In genomic region chr20:45998761-45999160, GRCh38 we compare ENCODE assay signal across 12 cellular contexts. TPM values are rescaled to one million over a fixed set of nuclear protein-coding genes. Genes with fewer than 3 reads are reported as not detected.
DNase-seq lines count a peak whose midpoint lies in the region; ATAC-seq, FAIRE-seq and TF ChIP-seq lines count a peak whose summit lies in the region.
"Had no signal": no experiment of that assay in that cellular context is flagged by ENCODE, and none has a peak within 500 bp of the region (broad histone marks: within the 10 kb centered on the region; RNA-seq: fewer than 3 reads in every experiment).

No MANE protein-coding gene starts in this region.

- H3K27ac Mint-ChIP-seq in T-helper 1 cell treated with Interleukin-12 subunit alpha and Interleukin-12 subunit beta and Interleukin-4 antibody, amounts not matched to agents 30 μg/mL and 1 μg/mL, for 36 hours = peak overlapping the region; percentile 49
- H3K27ac Mint-ChIP-seq: nephron had no signal

- H3K4me3 ChIP-seq in kidney (ENCODE audit: low read length in 2 of 2) = no peak overlapping the region
- H3K4me3 ChIP-seq in mesenchymal stem cell (ENCODE audit: insufficient read depth in 1 of 2, low read depth in 1 of 2, low read length in 2 of 2) = no peak overlapping the region

- H2BK5ac ChIP-seq in mesenchymal stem cell (ENCODE audit: low read depth, low read length, poor library complexity, severe bottlenecking) = no peak overlapping the region

- H3K4me1 ChIP-seq in kidney (ENCODE audit: control insufficient read depth in 1 of 2, insufficient read depth in 1 of 2, low read depth in 1 of 2, low read length in 2 of 2) (no peaks in the 10 kb centered on the region), mesenchymal stem cell (ENCODE audit: control insufficient read depth, insufficient read depth, low read depth, low read length) (no peaks in the 10 kb centered on the region)

- no peak overlapping the region for H3K9ac ChIP-seq in kidney (ENCODE audit: low read length in 2 of 2)
- no peak overlapping the region for H3K9ac ChIP-seq in mesenchymal stem cell (ENCODE audit: low read length)

- peaks cover 49% of the 10 kb centered on the region for H3K4me1 Mint-ChIP-seq in T-helper 1 cell treated with Interleukin-12 subunit alpha and Interleukin-12 subunit beta and Interleukin-4 antibody, amounts not matched to agents 30 μg/mL and 1 μg/mL, for 36 hours (ENCODE audit: low read depth)
- H3K4me1 Mint-ChIP-seq: nephron had no signal

- H2AK5ac ChIP-seq in mesenchymal stem cell (ENCODE audit: low read length, severe bottlenecking) = no peak overlapping the region

- H3K27ac ChIP-seq in kidney (ENCODE audit: low read depth in 2 of 2, low read length in 2 of 2) (no peak overlapping the region), mesenchymal stem cell (ENCODE audit: low read length, poor library complexity, severe bottlenecking) (no peak overlapping the region)
- H3K27ac ChIP-seq: RWPE1 had no signal

- H3K18ac ChIP-seq in mesenchymal stem cell (ENCODE audit: low read depth in 1 of 2, low read length in 2 of 2) = no peak overlapping the region

- no peak overlapping the region for H4K91ac ChIP-seq in mesenchymal stem cell (ENCODE audit: low read length)

- H3K4me2 ChIP-seq in mesenchymal stem cell (ENCODE audit: low read length, poor library complexity, severe bottlenecking) = no peak overlapping the region

- H2BK12ac ChIP-seq in mesenchymal stem cell (ENCODE audit: low read length in 2 of 2) = no peak overlapping the region

- intact Hi-C loops in kidney (cut with DNase I) = no loop called here

- H2AFZ ChIP-seq in mesenchymal stem cell (ENCODE audit: low read depth, low read length) = no peak overlapping the region

- H3K27me3 Mint-ChIP-seq in T-helper 1 cell treated with Interleukin-12 subunit alpha and Interleukin-12 subunit beta and Interleukin-4 antibody, amounts not matched to agents 30 μg/mL and 1 μg/mL, for 36 hours (ENCODE audit: low read depth) = peaks cover 15% of the 10 kb centered on the region

- no peaks in the 10 kb centered on the region for H3K36me3 ChIP-seq in kidney (ENCODE audit: control insufficient read depth in 1 of 2, insufficient read depth in 2 of 2, low read length in 2 of 2)
- no peaks in the 10 kb centered on the region for H3K36me3 ChIP-seq in mesenchymal stem cell (ENCODE audit: control insufficient read depth in 1 of 2, insufficient read depth in 2 of 2, low read depth in 1 of 2, low read length in 2 of 2)

- no peak for FAIRE-seq in kidney (lab: Jason Lieb, UNC)

- H3K14ac ChIP-seq in mesenchymal stem cell (ENCODE audit: low read length in 2 of 2) = no peak overlapping the region

- H3K79me1 ChIP-seq in mesenchymal stem cell (replicated peaks; ENCODE audit: low read length, poor library complexity, severe bottlenecking) = no peaks in the 10 kb centered on the region

- peaks cover 55 to 63% of the 10 kb centered on the region in 2 experiments for H3K27me3 ChIP-seq in mesenchymal stem cell (ENCODE audit: control insufficient read depth in 1 of 2, insufficient read depth in 1 of 2, low read length in 2 of 2)

- peak overlapping the region; percentile 21 for H3K4me3 Mint-ChIP-seq in T-helper 1 cell treated with Interleukin-12 subunit alpha and Interleukin-12 subunit beta and Interleukin-4 antibody, amounts not matched to agents 30 μg/mL and 1 μg/mL, for 36 hours
- H3K4me3 Mint-ChIP-seq: nephron had no signal

- TF ChIP-seq CTCF in kidney (IDR thresholded peaks at IDR 0.05; ENCODE audit: borderline replicate concordance, extremely low read depth, insufficient read depth) = no peak

- H2BK120ac ChIP-seq in mesenchymal stem cell (ENCODE audit: low read depth, low read length) = no peak overlapping the region

- H4K8ac ChIP-seq in mesenchymal stem cell (ENCODE audit: low read length) = no peak overlapping the region

- no peak overlapping the region for H3K4ac ChIP-seq in mesenchymal stem cell (ENCODE audit: low read depth in 1 of 2, low read length in 2 of 2)

- DNase-seq in Ammon's horn (ENCODE audit: low spot score) (peak; percentile 69), GDM1 (lab: John Stamatoyannopoulos, UW) (peak; percentile 75), kidney (peak; percentile 31), NCI-H187 (lab: John Stamatoyannopoulos, UW) (no peak), mesenchymal stem cell (no peak)
- DNase-seq: activated CD4-positive, alpha-beta T cell treated with anti-CD3 and anti-CD28 coated beads, Interleukin-2, amount 50 U/mL, for 1 hour; erythroblast had no signal

- H3K23ac ChIP-seq in mesenchymal stem cell (ENCODE audit: low read length in 2 of 2) = no peak overlapping the region

- 70% methylated on average over 4 of the region's 4 CpGs for WGBS in mesenchymal stem cell

- H3K9me3 ChIP-seq in kidney (ENCODE audit: control insufficient read depth in 1 of 2, low read length in 2 of 2) (no peaks in the 10 kb centered on the region), mesenchymal stem cell (ENCODE audit: control insufficient read depth, low read length) (no peaks in the 10 kb centered on the region)

- no peak overlapping the region for H2BK15ac ChIP-seq in mesenchymal stem cell (ENCODE audit: low read depth, poor library complexity, severe bottlenecking)

- no peaks in the 10 kb centered on the region for H3K9me3 Mint-ChIP-seq in T-helper 1 cell treated with Interleukin-12 subunit alpha and Interleukin-12 subunit beta and Interleukin-4 antibody, amounts not matched to agents 30 μg/mL and 1 μg/mL, for 36 hours
- H3K9me3 Mint-ChIP-seq: nephron had no signal

- H3K36me3 Mint-ChIP-seq in T-helper 1 cell treated with Interleukin-12 subunit alpha and Interleukin-12 subunit beta and Interleukin-4 antibody, amounts not matched to agents 30 μg/mL and 1 μg/mL, for 36 hours (ENCODE audit: low read depth) = peaks cover 5% of the 10 kb centered on the region

- ATAC-seq in HG02642 (IDR thresholded peaks at IDR 0.05; ENCODE audit: poor library complexity, unreplicated experiment) (no peak), HG02938 (IDR thresholded peaks at IDR 0.05; ENCODE audit: unreplicated experiment) (no peak)

RNA-seq across cellular contexts. Expression of gene MMP9, which starts 9.9 kb away (rescaled TPM):
- total RNA-seq in kidney = 6.6 TPM
- not detected for polyA plus RNA-seq in kidney (ENCODE audit: insufficient read depth, low read depth, low replicate concordance)
- polyA plus RNA-seq in mesenchymal stem cell (2013, experiment 1 of 2) = not detected
- not detected for polyA plus RNA-seq in mesenchymal stem cell (2013, experiment 2 of 2)

RNA-seq across cellular contexts. Expression of gene ZNF335, which starts 26.8 kb away (rescaled TPM):
- total RNA-seq in kidney = 22.3 TPM
- polyA plus RNA-seq in kidney (ENCODE audit: insufficient read depth, low read depth, low replicate concordance) = 5.7 TPM
- polyA plus RNA-seq in mesenchymal stem cell (2013, experiment 1 of 2) = 9.5 TPM
- 9.3 TPM for polyA plus RNA-seq in mesenchymal stem cell (2013, experiment 2 of 2)

RNA-seq across cellular contexts. Expression of gene SLC12A5, which starts 30.3 kb away (rescaled TPM):
- total RNA-seq in kidney = 2.0 TPM
- 2.5 TPM for polyA plus RNA-seq in kidney (ENCODE audit: insufficient read depth, low read depth, low replicate concordance)
- polyA plus RNA-seq in mesenchymal stem cell (2013, experiment 1 of 2) = 8.0 TPM
- 8.4 TPM for polyA plus RNA-seq in mesenchymal stem cell (2013, experiment 2 of 2)

Comparison
In these comparisons a context has a peak if more than half of its experiments do, and no peak if none do; other contexts are left out.
1. DNase-seq: peak in Ammon's horn (single experiment), GDM1 (single experiment) and kidney (single experiment); none in NCI-H187 (0 of 2) and mesenchymal stem cell (single experiment).